In the genomic region with DNA sequence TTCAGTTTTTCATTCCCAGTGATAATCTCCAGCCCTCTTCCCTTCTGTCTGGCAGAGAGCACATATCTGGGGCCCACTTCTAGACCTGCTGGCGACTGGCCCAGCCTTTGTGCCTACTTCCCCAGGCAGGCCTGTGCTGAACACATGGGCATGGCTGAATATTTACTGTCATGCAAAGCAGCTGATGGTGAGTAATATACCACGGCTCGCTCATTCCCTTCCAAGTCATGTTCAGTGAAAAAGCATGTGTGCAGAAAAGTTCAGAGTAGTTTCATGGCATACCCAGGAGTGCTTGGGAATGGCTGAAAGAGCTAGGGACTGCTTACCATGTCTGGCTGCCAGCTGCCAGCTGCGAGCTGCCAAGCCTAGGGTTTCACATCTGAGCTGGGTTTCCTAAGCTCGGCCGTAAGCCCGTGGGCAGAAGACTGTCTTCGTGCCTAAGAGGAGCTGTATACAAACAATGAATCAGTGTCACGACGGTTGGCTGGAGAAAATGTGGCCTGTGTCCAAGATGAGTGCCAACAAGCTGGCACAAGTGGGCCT, we compare ENCODE assay signal across 10 cellular contexts.
DNase-seq lines count a peak whose midpoint lies in the region; ATAC-seq lines count a peak whose summit lies in the region.
"Had no signal": no experiment of that assay in that cellular context is flagged by ENCODE, and none has a peak within 500 bp of the region (broad histone marks: within the 10 kb centered on the region; RNA-seq: fewer than 3 reads in every experiment).

No MANE protein-coding gene starts in this region.

- ATAC-seq in left cardiac atrium: peak; percentile 76 to 80
- ATAC-seq in GM21723 (IDR thresholded peaks at IDR 0.05; ENCODE audit: unreplicated experiment): no peak
- ATAC-seq: gastroesophageal sphincter had no signal

- DNase-seq in NCI-H345 (lab: John Stamatoyannopoulos, UW) (peak; percentile 6), NCI-H345 treated with DMSO at 0.1 percent for 48 hours (lab: John Stamatoyannopoulos, UW; ENCODE audit: unreplicated experiment) (no peak), anterior cingulate cortex (lab: John Stamatoyannopoulos, UW) (peak in 55 of 58 donors; percentile 5 to 83 (median 52)), left cardiac atrium (peak; percentile 33), ureter (ENCODE audit: low spot score) (peak; percentile 55), SIG-M5 treated with dmso at 0.1 percent for 504 hours (lab: John Stamatoyannopoulos, UW; ENCODE audit: unreplicated experiment) (no peak), hepatic stellate cell (ENCODE audit: low spot score) (no peak)
- DNase-seq: activated naive CD4-positive, alpha-beta T cell had no signal

- intact Hi-C loops in left cardiac atrium (cut with DNase I): no loop called here

Comparison
In these comparisons a context has a peak if more than half of its experiments do, and no peak if none do; other contexts are left out.
1. DNase-seq: peak in NCI-H345 (single experiment), anterior cingulate cortex (55 of 58), left cardiac atrium (single experiment) and ureter (single experiment); none in NCI-H345 treated with DMSO at 0.1 percent for 48 hours (single experiment), SIG-M5 treated with dmso at 0.1 percent for 504 hours (single experiment) and hepatic stellate cell (single experiment).